Comparison of ENCODE assay signal across 16 cellular contexts in the genomic region with DNA sequence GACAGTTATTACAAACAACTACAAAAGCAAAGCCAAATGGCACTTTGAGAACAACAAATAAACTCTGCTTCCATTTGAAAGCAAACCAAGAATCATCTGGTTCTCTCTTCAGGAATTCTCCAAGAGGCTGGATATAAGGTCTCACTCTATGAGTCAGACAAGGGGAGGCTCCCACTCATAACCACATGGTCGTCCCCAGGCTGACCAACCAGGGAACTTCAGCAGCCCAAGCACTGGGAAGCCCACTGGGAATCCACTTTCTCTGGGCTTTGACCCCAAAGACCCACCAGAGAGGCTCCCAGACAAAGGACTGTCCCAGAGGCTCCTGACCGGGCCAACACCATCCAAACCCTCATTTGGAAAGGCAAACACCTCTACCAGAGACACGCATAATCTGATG. TPM values are rescaled to one million over a fixed set of nuclear protein-coding genes. Genes with fewer than 3 reads are reported as not detected.
DNase-seq lines count a peak whose midpoint lies in the region; ATAC-seq and TF ChIP-seq lines count a peak whose summit lies in the region.
"Had no signal": no experiment of that assay in that cellular context is flagged by ENCODE, and none has a peak within 500 bp of the region (broad histone marks: within the 10 kb centered on the region; RNA-seq: fewer than 3 reads in every experiment).

No MANE protein-coding gene starts in this region.

- H3K9ac ChIP-seq in BLaER1 treated with 17β-estradiol and CSF1 and Interleukin-3, amounts not matched to agents 10 nM and 100 nM, result peak overlapping the region in 9 of 11 experiments; percentile 65 to 87 (median 84); a peak in 18 of 22 replicates
- H3K9ac ChIP-seq in mesenchymal stem cell (ENCODE audit: low read length), result no peak overlapping the region
- no peak overlapping the region for H3K9ac ChIP-seq in trophoblast cell (ENCODE audit: low read length)

- no peak overlapping the region for H2BK12ac ChIP-seq in mesenchymal stem cell (ENCODE audit: low read length in 2 of 2)
- no peak overlapping the region for H2BK12ac ChIP-seq in trophoblast cell (ENCODE audit: low read length)

- POLR2A ChIA-PET in T-cell (lab: Charles Lee), result no interaction called here

- H3K79me1 ChIP-seq in mesenchymal stem cell (replicated peaks; ENCODE audit: low read length, poor library complexity, severe bottlenecking) (peaks cover 39% of the 10 kb centered on the region), trophoblast cell (ENCODE audit: low read length) (no peaks in the 10 kb centered on the region)

- CTCF ChIA-PET in T-cell (lab: Charles Lee), result no interaction called here

- H3K4me1 Mint-ChIP-seq in T-cell (peaks cover 32 to 33% (median 32%) of the 10 kb centered on the region in 3 donors), progenitor cell of endocrine pancreas (ENCODE audit: low read depth) (peaks cover 1% of the 10 kb centered on the region)
- H3K4me1 Mint-ChIP-seq: mesothelial cell of epicardium had no signal

- H4K20me1 ChIP-seq in BLaER1 treated with 17β-estradiol and CSF1 and Interleukin-3, amounts not matched to agents 10 nM and 100 nM, result peaks cover 0 to 9% (median 0%) of the 10 kb centered on the region in 11 experiments; a peak in 5 of 22 replicates

- H3K4me3 ChIP-seq in BLaER1 treated with 17β-estradiol and CSF1 and Interleukin-3, amounts not matched to agents 10 nM and 100 nM, result 0 out of 20 replicates have a peak overlapping the region, but pooled peaks of 1 of the 10 experiments have one; percentile 2
- H3K4me3 ChIP-seq in NB4 (ENCODE audit: low read depth, low read length) (no peak overlapping the region), mesenchymal stem cell (ENCODE audit: insufficient read depth in 1 of 2, low read depth in 1 of 2, low read length in 2 of 2) (no peak overlapping the region), trophoblast cell (ENCODE audit: low read depth, low read length) (no peak overlapping the region)
- H3K4me3 ChIP-seq: SK-N-MC, upper lobe of left lung had no signal

- WGBS in mesenchymal stem cell, result 77% methylated on average over 3 of the region's 3 CpGs
- WGBS in trophoblast cell (ENCODE audit: extremely low coverage, insufficient coverage, insufficient read length), result no CpG with 5 or more reads among the region's 3 CpGs

- peak overlapping the region; percentile 88 to 97 (median 93) for H3K4me2 ChIP-seq in BLaER1 treated with 17β-estradiol and CSF1 and Interleukin-3, amounts not matched to agents 10 nM and 100 nM
- H3K4me2 ChIP-seq in mesenchymal stem cell (ENCODE audit: low read length, poor library complexity, severe bottlenecking) (no peak overlapping the region), trophoblast cell (ENCODE audit: low read length) (no peak overlapping the region)

- no peaks in the 10 kb centered on the region for H3K9me3 Mint-ChIP-seq in T-cell
- H3K9me3 Mint-ChIP-seq in progenitor cell of endocrine pancreas (ENCODE audit: low read depth), result peaks cover 3% of the 10 kb centered on the region
- H3K9me3 Mint-ChIP-seq: mesothelial cell of epicardium had no signal

- H3K9me3 ChIP-seq in BLaER1 treated with 17β-estradiol and CSF1 and Interleukin-3, amounts not matched to agents 10 nM and 100 nM (replicated peaks in 1 of 11), result no peaks in the 10 kb centered on the region; a peak in 1 of 22 replicates
- H3K9me3 ChIP-seq in mesenchymal stem cell (ENCODE audit: control insufficient read depth, low read length) (no peaks in the 10 kb centered on the region), trophoblast cell (ENCODE audit: insufficient read depth, low read depth, low read length) (no peaks in the 10 kb centered on the region)
- H3K9me3 ChIP-seq: upper lobe of left lung had no signal

- no peak overlapping the region for H3K4ac ChIP-seq in mesenchymal stem cell (ENCODE audit: low read depth in 1 of 2, low read length in 2 of 2)
- H3K4ac ChIP-seq in trophoblast cell (ENCODE audit: low read depth, low read length), result no peak overlapping the region

- H3K14ac ChIP-seq in mesenchymal stem cell (ENCODE audit: low read length in 2 of 2) (no peak overlapping the region), trophoblast cell (ENCODE audit: low read length) (no peak overlapping the region)

- H2AK5ac ChIP-seq in mesenchymal stem cell (ENCODE audit: low read length, severe bottlenecking), result no peak overlapping the region
- H2AK5ac ChIP-seq in trophoblast cell (ENCODE audit: low read length), result no peak overlapping the region

- no peak for TF ChIP-seq POLR2A in NB4 (IDR thresholded peaks at IDR 0.05; ENCODE audit: extremely low read depth, insufficient read length)

- H2BK15ac ChIP-seq in mesenchymal stem cell (ENCODE audit: low read depth, poor library complexity, severe bottlenecking), result no peak overlapping the region

- H4K8ac ChIP-seq in mesenchymal stem cell (ENCODE audit: low read length) (no peak overlapping the region), trophoblast cell (ENCODE audit: low read depth, low read length) (no peak overlapping the region)

- no peaks in the 10 kb centered on the region for H3K27me3 ChIP-seq in BLaER1 treated with 17β-estradiol and CSF1 and Interleukin-3, amounts not matched to agents 10 nM and 100 nM
- H3K27me3 ChIP-seq in mesenchymal stem cell (ENCODE audit: control insufficient read depth in 1 of 2, insufficient read depth in 1 of 2, low read length in 2 of 2), result no peaks in the 10 kb centered on the region
- no peaks in the 10 kb centered on the region for H3K27me3 ChIP-seq in trophoblast cell (ENCODE audit: insufficient read depth, low read length)
- H3K27me3 ChIP-seq: upper lobe of left lung had no signal

- H3K4me3 Mint-ChIP-seq in T-cell (no peak overlapping the region), progenitor cell of endocrine pancreas (ENCODE audit: low read depth) (no peak overlapping the region)
- H3K4me3 Mint-ChIP-seq: B cell, mesothelial cell of epicardium had no signal

- H2AFZ ChIP-seq in mesenchymal stem cell (ENCODE audit: low read depth, low read length) (no peak overlapping the region), trophoblast cell (ENCODE audit: insufficient read depth, low read length, poor library complexity) (no peak overlapping the region)

- TF ChIP-seq CTCF in NB4 (IDR thresholded peaks at IDR 0.05; ENCODE audit: low read depth, low read length), result no peak
- TF ChIP-seq CTCF in progenitor cell of endocrine pancreas (IDR thresholded peaks at IDR 0.05; ENCODE audit: unreplicated experiment), result no peak

- DNase-seq in NB4 (ENCODE audit: low read depth) (peak; percentile 54), dermis blood vessel endothelial cell (peak; percentile 19), mesenchymal stem cell (peak; percentile 54), T-cell (no peak), progenitor cell of endocrine pancreas (ENCODE audit: low spot score, unreplicated experiment) (no peak), NCI-H446 (lab: John Stamatoyannopoulos, UW) (no peak), trophoblast cell (no peak)
- DNase-seq: activated naive CD4-positive, alpha-beta T cell treated with Interleukin-2 at 50 U/mL for 16 hours; NCI-H1417 treated with DMSO at 0.1 percent for 48 hours; NCI-H748 treated with DMSO at 0.1 percent for 48 hours; upper lobe of left lung had no signal

- peak overlapping the region; percentile 58 to 98 (median 95); a peak in 21 of 22 replicates for H3K27ac ChIP-seq in BLaER1 treated with 17β-estradiol and CSF1 and Interleukin-3, amounts not matched to agents 10 nM and 100 nM
- H3K27ac ChIP-seq in mesenchymal stem cell (ENCODE audit: low read length, poor library complexity, severe bottlenecking) (peak overlapping the region; percentile 61), trophoblast cell (ENCODE audit: low read depth, low read length) (no peak overlapping the region)
- H3K27ac ChIP-seq: SK-N-MC had no signal

- peaks cover 11 to 58% (median 39%) of the 10 kb centered on the region in 11 experiments; a peak in 21 of 22 replicates for H3K36me3 ChIP-seq in BLaER1 treated with 17β-estradiol and CSF1 and Interleukin-3, amounts not matched to agents 10 nM and 100 nM
- H3K36me3 ChIP-seq in mesenchymal stem cell (ENCODE audit: control insufficient read depth in 1 of 2, insufficient read depth in 2 of 2, low read depth in 1 of 2, low read length in 2 of 2), result peaks cover 14 to 16% of the 10 kb centered on the region in 2 experiments
- peaks cover 9 to 20% of the 10 kb centered on the region in 2 experiments for H3K36me3 ChIP-seq in trophoblast cell (ENCODE audit: control insufficient read depth in 1 of 2, insufficient read depth in 2 of 2, low read length in 2 of 2)

- H3K27ac Mint-ChIP-seq in T-cell (no peak overlapping the region), progenitor cell of endocrine pancreas (no peak overlapping the region)
- H3K27ac Mint-ChIP-seq: B cell, mesothelial cell of epicardium had no signal

- H3K18ac ChIP-seq in mesenchymal stem cell (ENCODE audit: low read depth in 1 of 2, low read length in 2 of 2), result no peak overlapping the region
- no peak overlapping the region for H3K18ac ChIP-seq in trophoblast cell (ENCODE audit: low read length)

- H4K91ac ChIP-seq in mesenchymal stem cell (ENCODE audit: low read length) (no peak overlapping the region), trophoblast cell (ENCODE audit: low read depth, low read length) (no peak overlapping the region)

- no peaks in the 10 kb centered on the region for H3K27me3 Mint-ChIP-seq in T-cell
- H3K27me3 Mint-ChIP-seq in progenitor cell of endocrine pancreas, result no peaks in the 10 kb centered on the region
- H3K27me3 Mint-ChIP-seq: B cell had no signal

- no peak overlapping the region for H4K12ac ChIP-seq in trophoblast cell (ENCODE audit: low read depth, low read length)

- H2BK120ac ChIP-seq in mesenchymal stem cell (ENCODE audit: low read depth, low read length) (no peak overlapping the region), trophoblast cell (ENCODE audit: insufficient read depth, low read length, poor library complexity) (no peak overlapping the region)

- H2BK5ac ChIP-seq in mesenchymal stem cell (ENCODE audit: low read depth, low read length, poor library complexity, severe bottlenecking), result no peak overlapping the region
- H2BK5ac ChIP-seq in trophoblast cell (ENCODE audit: low read depth, low read length, poor library complexity), result no peak overlapping the region

- ATAC-seq in T-cell (replicated peaks in 1 of 4), result no peak
- ATAC-seq: sciatic nerve had no signal

- peaks cover 43% of the 10 kb centered on the region for H3K36me3 Mint-ChIP-seq in T-cell
- peaks cover 22% of the 10 kb centered on the region for H3K36me3 Mint-ChIP-seq in progenitor cell of endocrine pancreas (ENCODE audit: insufficient read depth)

- no peaks in the 10 kb centered on the region for H3K79me2 ChIP-seq in trophoblast cell (ENCODE audit: control insufficient read depth, insufficient read depth, low read length, poor library complexity)

- no peak overlapping the region for H3K23ac ChIP-seq in mesenchymal stem cell (ENCODE audit: low read length in 2 of 2)
- H3K23ac ChIP-seq in trophoblast cell (ENCODE audit: low read length), result no peak overlapping the region

- H3K4me1 ChIP-seq in BLaER1 treated with 17β-estradiol and CSF1 and Interleukin-3, amounts not matched to agents 10 nM and 100 nM, result peaks cover 35 to 69% (median 51%) of the 10 kb centered on the region in 10 experiments
- H3K4me1 ChIP-seq in mesenchymal stem cell (ENCODE audit: control insufficient read depth, insufficient read depth, low read depth, low read length) (peaks cover 14% of the 10 kb centered on the region), trophoblast cell (ENCODE audit: control insufficient read depth in 1 of 2, insufficient read depth in 2 of 2, low read length in 2 of 2) (peaks cover 2% of the 10 kb centered on the region in 2 experiments)

RNA-seq across cellular contexts. Expression of gene DGCR2, which starts 35.3 kb away (rescaled TPM):
- total RNA-seq in dermis blood vessel endothelial cell (56.2 and 71.2 TPM in 2 replicates), T-cell (10 to 100 TPM; 50.9 to 79.2 (median 71.5) TPM), progenitor cell of endocrine pancreas (87.1 and 89.1 TPM in 2 replicates)
- polyA plus RNA-seq in mesenchymal stem cell (2013, experiment 1 of 2), result 30.8 TPM
- 29.3 TPM for polyA plus RNA-seq in mesenchymal stem cell (2013, experiment 2 of 2)
- polyA plus RNA-seq in trophoblast cell (2013), result 38.8 and 39.4 TPM in 2 replicates

RNA-seq across cellular contexts. Expression of gene TSSK2, which starts 44.2 kb away (rescaled TPM):
- total RNA-seq in dermis blood vessel endothelial cell (not detected in 2 replicates), T-cell (under 1 TPM in 1 of 5 donors, not detected in 4; 0.37 TPM), progenitor cell of endocrine pancreas (not detected in 2 replicates)
- not detected for polyA plus RNA-seq in mesenchymal stem cell (2013, experiment 1 of 2)
- not detected for polyA plus RNA-seq in mesenchymal stem cell (2013, experiment 2 of 2)
- polyA plus RNA-seq in trophoblast cell (2013), result not detected in 2 replicates
- total RNA-seq: B cell, mesothelial cell of epicardium, sciatic nerve, upper lobe of left lung had no signal

RNA-seq across cellular contexts. Expression of gene ESS2, which starts 57.5 kb away (rescaled TPM):
- total RNA-seq in dermis blood vessel endothelial cell (12.7 and 14.6 TPM in 2 replicates), T-cell (10 to 100 TPM; 20.9 to 40.4 (median 22.9) TPM), progenitor cell of endocrine pancreas (18.7 and 20.4 TPM in 2 replicates)
- polyA plus RNA-seq in mesenchymal stem cell (2013, experiment 1 of 2), result 11.9 TPM
- polyA plus RNA-seq in mesenchymal stem cell (2013, experiment 2 of 2), result 11.8 TPM
- polyA plus RNA-seq in trophoblast cell (2013), result 10.5 and 10.8 TPM in 2 replicates

Comparison
In these comparisons a context has a peak if more than half of its experiments do, and no peak if none do; other contexts are left out.
1. H3K4me2 ChIP-seq: peak in BLaER1 treated with 17β-estradiol and CSF1 and Interleukin-3, amounts not matched to agents 10 nM and 100 nM (11 of 11); none in mesenchymal stem cell (single experiment) and trophoblast cell (single experiment).
2. H3K9ac ChIP-seq: peak in BLaER1 treated with 17β-estradiol and CSF1 and Interleukin-3, amounts not matched to agents 10 nM and 100 nM (9 of 11); none in mesenchymal stem cell (single experiment) and trophoblast cell (single experiment).
3. DNase-seq: peak in NB4 (single experiment), dermis blood vessel endothelial cell (single experiment) and mesenchymal stem cell (single experiment); none in T-cell (0 of 34), progenitor cell of endocrine pancreas (single experiment), NCI-H446 (0 of 2) and trophoblast cell (0 of 2).